10 cellular contexts compared by ENCODE assay signal in the genomic region with DNA sequence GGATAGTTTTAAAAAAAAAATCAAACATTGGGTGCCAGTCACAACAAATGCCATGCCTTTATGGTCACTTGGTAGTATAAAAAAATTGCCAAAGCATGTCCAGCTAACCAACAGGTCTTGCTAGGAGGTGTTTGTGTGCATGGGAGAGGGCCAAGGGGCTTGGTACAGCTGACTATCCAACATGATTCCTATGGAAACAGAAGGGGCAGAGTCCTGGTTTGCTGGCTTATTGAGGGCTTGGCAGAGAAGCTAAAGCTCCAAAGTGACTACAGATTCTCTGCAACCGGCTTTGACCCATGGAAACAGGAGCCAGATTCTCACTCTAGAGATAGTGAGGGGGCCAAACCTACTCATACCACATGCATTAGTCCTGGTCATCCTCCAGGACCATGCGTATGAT. TPM values are rescaled to one million over a fixed set of nuclear protein-coding genes. Genes with fewer than 3 reads are reported as not detected.
DNase-seq lines count a peak whose midpoint lies in the region; ATAC-seq, FAIRE-seq and TF ChIP-seq lines count a peak whose summit lies in the region.
"Not testable (repeated sequence)": the region's sequence is repeated elsewhere in the genome, so short reads cannot be mapped to it uniquely, and the experiment has no call there.
"Had no signal": no experiment of that assay in that cellular context is flagged by ENCODE, and none has a peak within 500 bp of the region (broad histone marks: within the 10 kb centered on the region; RNA-seq: fewer than 3 reads in every experiment).

No MANE protein-coding gene starts in this region.

- not testable (repeated sequence) for H3K79me1 ChIP-seq in H1 (ENCODE audit: low read depth, low read length)

- not testable (repeated sequence) for H3K27ac ChIP-seq in HCT116 (ENCODE audit: low read depth, low read length); Panc1 (ENCODE audit: low read length); H1 (ENCODE audit: low read depth, low read length); liver (ENCODE audit: low read depth in 1 of 2, low read length in 2 of 2)
- H3K27ac ChIP-seq in gastrocnemius medialis, result peak overlapping the region; percentile 95 to 99 (median 98)

- H3K4me3 ChIP-seq in HCT116 (replicated peaks in 1 of 2; ENCODE audit: low read depth in 1 of 2, low read length in 2 of 2); Panc1 (ENCODE audit: low read depth in 2 of 2, low read length in 2 of 2); H1 (ENCODE audit: extremely low read depth in 1 of 4, insufficient read depth in 2 of 4, low read depth in 3 of 4, low read length in 4 of 4); liver (ENCODE audit: low read depth in 1 of 3, low read length in 3 of 3); gastrocnemius medialis: not testable (repeated sequence)

- H3K27me3 ChIP-seq in HCT116 (ENCODE audit: insufficient read depth, low read length); Panc1 (ENCODE audit: control insufficient read depth, insufficient read depth, low read length); H1 (replicated peaks in 1 of 4; ENCODE audit: control insufficient read depth in 3 of 4, extremely low read depth in 1 of 4, insufficient read depth in 3 of 4, low read length in 3 of 4); liver (ENCODE audit: control insufficient read depth in 4 of 4, insufficient read depth in 4 of 4, low read length in 3 of 4); gastrocnemius medialis: not testable (repeated sequence)

- not testable (repeated sequence) for H3K14ac ChIP-seq in H1 (ENCODE audit: insufficient read length)

- not testable (repeated sequence) for H3K9me2 ChIP-seq in HCT116 (ENCODE audit: insufficient read depth)

- BruUV-seq in HCT116 (replicated peaks; lab: Mats Ljungman, UMichigan), result TSS peak; percentile 62
- TSS peak; percentile 88 for BruUV-seq in Panc1 (replicated peaks; lab: Mats Ljungman, UMichigan)

- not testable (repeated sequence) for H2AK5ac ChIP-seq in H1 (ENCODE audit: low read depth, low read length)

- H2BK12ac ChIP-seq in H1 (ENCODE audit: low read depth, low read length), result not testable (repeated sequence)

- H2BK5ac ChIP-seq in H1 (ENCODE audit: low read depth, low read length), result not testable (repeated sequence)

- not testable (repeated sequence) for H3K9ac ChIP-seq in HCT116 (ENCODE audit: low read length); H1 (replicated peaks in 1 of 4; ENCODE audit: extremely low read depth in 1 of 4, low read depth in 3 of 4, low read length in 3 of 4); liver (ENCODE audit: low read depth in 1 of 2, low read length in 2 of 2)

- not testable (repeated sequence) for H3K56ac ChIP-seq in H1 (replicated peaks; ENCODE audit: insufficient read length, low read depth, low read length)

- H3K9me3 Mint-ChIP-seq in activated naive CD8-positive, alpha-beta T cell (ENCODE audit: low read depth), result not testable (repeated sequence)

- not testable (repeated sequence) for H3K4me3 Mint-ChIP-seq in activated naive CD8-positive, alpha-beta T cell

- not testable (repeated sequence) for H3K79me2 ChIP-seq in HCT116 (ENCODE audit: insufficient read depth, low read length); H1 (ENCODE audit: control insufficient read depth in 1 of 2, insufficient read depth in 2 of 2, low read length in 2 of 2)

- H3K23me2 ChIP-seq in H1 (ENCODE audit: low read depth, low read length), result not testable (repeated sequence)

- H3K18ac ChIP-seq in H1 (ENCODE audit: extremely low read depth, low read length), result not testable (repeated sequence)

- WGBS in H1 (ENCODE audit: extremely low coverage in 1 of 2, insufficient coverage in 1 of 2, insufficient read length in 1 of 2, insufficient replicate concordance in 2 of 2, low coverage in 1 of 2, low lambda C conversion rate in 2 of 2, missing lambda C conversion rate in 1 of 2), 2 experiments, result 96% methylated on average over 2 of the region's 2 CpGs; no CpG with 5 or more reads in 1 of the 2 experiments
- 40% methylated on average over 2 of the region's 2 CpGs for WGBS in liver

- H4K91ac ChIP-seq in H1 (replicated peaks; ENCODE audit: insufficient read length, low read length), result not testable (repeated sequence)

- H3K27ac Mint-ChIP-seq in activated naive CD8-positive, alpha-beta T cell, result peak overlapping the region; percentile 10

- DNase-seq in HCT116 (ENCODE audit: low read depth, low spot score); Panc1 (ENCODE audit: low read depth, low spot score); H1 (ENCODE audit: low read depth in 1 of 2, low spot score in 2 of 2); left ventricle myocardium superior; gastrocnemius medialis: not testable (repeated sequence)

- not testable (repeated sequence) for H3K4me1 Mint-ChIP-seq in activated naive CD8-positive, alpha-beta T cell (ENCODE audit: low read depth)

- FAIRE-seq in H1 (lab: Jason Lieb, UNC), result peak; percentile 28

- not testable (repeated sequence) for H2BK15ac ChIP-seq in H1 (ENCODE audit: low read length)

- not testable (repeated sequence) for H3K4me1 ChIP-seq in HCT116 (ENCODE audit: control insufficient read depth in 1 of 2, insufficient read depth in 2 of 2, low read length in 2 of 2); Panc1 (ENCODE audit: control insufficient read depth, insufficient read depth, low read length); H1 (replicated peaks in 1 of 4; ENCODE audit: control insufficient read depth in 3 of 4, insufficient read depth in 4 of 4, low read length in 3 of 4)
- H3K4me1 ChIP-seq in liver (ENCODE audit: control insufficient read depth in 4 of 4, insufficient read depth in 4 of 4, low read length in 3 of 4), result peaks cover 2 to 49% (median 39%) of the 10 kb centered on the region in 4 donors
- peaks cover 48 to 56% of the 10 kb centered on the region in 2 donors for H3K4me1 ChIP-seq in gastrocnemius medialis

- not testable (repeated sequence) for H4K8ac ChIP-seq in H1 (ENCODE audit: extremely low read depth, insufficient read depth, low read length)

- not testable (repeated sequence) for H4K5ac ChIP-seq in H1 (ENCODE audit: insufficient read length, low read depth, low read length)

- H3K4me2 ChIP-seq in HCT116 (ENCODE audit: low read length); H1 (ENCODE audit: insufficient read depth in 1 of 2, low read depth in 2 of 2, low read length in 2 of 2): not testable (repeated sequence)

- not testable (repeated sequence) for ATAC-seq in HCT116, Panc1, gastrocnemius medialis
- peak; percentile 6 for ATAC-seq in left ventricle myocardium superior

- POLR2A ChIA-PET in HCT116 (lab: Charles Lee); Panc1 (lab: Charles Lee): not testable (repeated sequence)
- POLR2A ChIA-PET in H1 (lab: Charles Lee; ENCODE audit: partially characterized antibody), result interaction anchor here (0.7 to 2.8 kb wide), 5 partner anchors 14 to 56 kb away, joined by 3 to 10 read pairs (median 4); partner anchors contain the start of genes ANKRD52 and RNF41

- TF ChIP-seq POLR2A in HCT116 (IDR thresholded peaks at IDR 0.05; ENCODE audit: borderline replicate concordance, extremely low read depth, insufficient read depth, insufficient read length); H1 (IDR thresholded peaks at IDR 0.05; ENCODE audit: control extremely low read depth in 1 of 2, low read depth in 2 of 2, low read length in 2 of 2); gastrocnemius medialis (IDR thresholded peaks at IDR 0.05): not testable (repeated sequence)

- not testable (repeated sequence) for H3K9me3 ChIP-seq in HCT116 (ENCODE audit: control insufficient read depth in 1 of 2, insufficient read depth in 1 of 2, low read depth in 1 of 2, low read length in 2 of 2); Panc1 (ENCODE audit: control insufficient read depth, insufficient read depth, low read depth, low read length); H1 (ENCODE audit: insufficient read depth in 2 of 2, low read depth in 1 of 2, low read length in 1 of 2); liver (ENCODE audit: control insufficient read depth in 4 of 4, low read length in 3 of 4); gastrocnemius medialis

- intact Hi-C loops in HCT116 (cut with micrococcal nuclease); Panc1 (cut with micrococcal nuclease; ENCODE audit: unreplicated experiment); left ventricle myocardium superior (cut with micrococcal nuclease); gastrocnemius medialis (cut with DNase I; ENCODE audit: low total_unique reads): not testable (repeated sequence)

- H3K36me3 ChIP-seq in HCT116 (ENCODE audit: control insufficient read depth in 1 of 2, insufficient read depth in 2 of 2, low read length in 2 of 2) (peaks cover 32 to 55% of the 10 kb centered on the region in 2 experiments), Panc1 (ENCODE audit: control insufficient read depth, insufficient read depth, low read length) (peaks cover 13% of the 10 kb centered on the region), H1 (ENCODE audit: control insufficient read depth in 2 of 4, insufficient read depth in 4 of 4, low read length in 3 of 4) (peaks cover 12 to 62% (median 36%) of the 10 kb centered on the region in 4 experiments; a peak in 7 of 8 replicates), liver (ENCODE audit: control insufficient read depth in 4 of 4, insufficient read depth in 3 of 4, low read depth in 1 of 4, low read length in 3 of 4) (peaks cover 4 to 41% (median 36%) of the 10 kb centered on the region in 4 donors), gastrocnemius medialis (peaks cover 2 to 76% of the 10 kb centered on the region in 2 donors)

- TF ChIP-seq EP300 in H1 (IDR thresholded peaks at IDR 0.05; ENCODE audit: borderline replicate concordance in 1 of 2, low read depth in 2 of 2, low read length in 2 of 2), result not testable (repeated sequence)

- TF ChIP-seq CTCF in HCT116 (IDR thresholded peaks at IDR 0.05 in 2 of 3, conservative IDR thresholded peaks at IDR 0.05 in 1 of 3; ENCODE audit: borderline replicate concordance in 1 of 3, insufficient read depth in 1 of 3, low read depth in 2 of 3, low read length in 2 of 3); Panc1 (IDR thresholded peaks at IDR 0.05); H1 (IDR thresholded peaks at IDR 0.05; ENCODE audit: control extremely low read depth in 1 of 3, insufficient read depth in 1 of 3, low read depth in 1 of 3, low read length in 3 of 3); liver (IDR thresholded peaks at IDR 0.05; ENCODE audit: low read depth, low read length, missing input control); gastrocnemius medialis (IDR thresholded peaks at IDR 0.05 in 4 of 5, conservative IDR thresholded peaks at IDR 0.05 in 1 of 5): not testable (repeated sequence)

- CTCF ChIA-PET in HCT116 (lab: Charles Lee); Panc1 (lab: Charles Lee): not testable (repeated sequence)
- CTCF ChIA-PET in H1 (lab: Charles Lee; ENCODE audit: partially characterized antibody), result interaction anchor here (0.6 to 4.5 kb wide), 3 partner anchors 15 to 507 kb away, joined by 3 to 26 read pairs (median 4); partner anchors contain the start of gene ANKRD52

- H3K36me3 Mint-ChIP-seq in activated naive CD8-positive, alpha-beta T cell, result not testable (repeated sequence)

- H3K27me3 Mint-ChIP-seq in activated naive CD8-positive, alpha-beta T cell, result not testable (repeated sequence)

- RAD21 ChIA-PET in HCT116 (lab: Charles Lee; ENCODE audit: low non-redundant PET in 1 of 2, low total read pairs in 2 of 2, uncharacterized antibody in 2 of 2, unreplicated experiment in 2 of 2), result not testable (repeated sequence)

- not testable (repeated sequence) for H2BK120ac ChIP-seq in H1 (replicated peaks; ENCODE audit: low read depth, low read length)

- H3K23ac ChIP-seq in H1 (ENCODE audit: insufficient read length), result not testable (repeated sequence)

- H2BK20ac ChIP-seq in H1 (ENCODE audit: low read length), result not testable (repeated sequence)

- not testable (repeated sequence) for TF ChIP-seq RAD21 in HCT116 (IDR thresholded peaks at IDR 0.05; ENCODE audit: low read depth); H1 (IDR thresholded peaks at IDR 0.05 in 1 of 2, conservative IDR thresholded peaks at IDR 0.05 in 1 of 2; ENCODE audit: low read depth in 2 of 2, low read length in 2 of 2)
- TF ChIP-seq RAD21 in liver (IDR thresholded peaks at IDR 0.05), result peak in 1 of 2 donors; percentile 17

- not testable (repeated sequence) for H2AFZ ChIP-seq in HCT116 (ENCODE audit: low read depth, low read length, poor library complexity, severe bottlenecking); H1 (ENCODE audit: low read length)

- not testable (repeated sequence) for H3K4ac ChIP-seq in H1 (replicated peaks; ENCODE audit: insufficient read length, low read depth, low read length)

- not testable (repeated sequence) for H4K20me1 ChIP-seq in HCT116 (ENCODE audit: insufficient read depth); H1 (replicated peaks in 1 of 2; ENCODE audit: control insufficient read depth in 1 of 2, insufficient read depth in 2 of 2, low read length in 2 of 2)

- in situ Hi-C loops in Panc1 (cut with HindIII; ENCODE audit: low pct_unique_long_range_greater_than_20kb, low sequenced_read_pairs); gastrocnemius medialis (cut with MboI; ENCODE audit: low sequenced_read_pairs in 4 of 4): not testable (repeated sequence)

RNA-seq across cellular contexts. Expression of gene COQ10A, which starts 5.7 kb away (rescaled TPM):
- total RNA-seq in HCT116 (2021; ENCODE audit: unreplicated experiment) (11.7 TPM), Panc1 (2021; ENCODE audit: unreplicated experiment) (20.0 TPM), left ventricle myocardium superior (162 TPM), liver (10 to 100 TPM in 1 of 2 donors, 1 to 10 TPM in 1; 3.2 to 40.7 TPM), gastrocnemius medialis (10 to 100 TPM; 17.7 to 90.1 (median 54.5) TPM)
- polyA plus RNA-seq in HCT116 (2012), result 11.3 and 12.3 TPM in 2 replicates
- 19.9 TPM for polyA plus RNA-seq in Panc1 (2012; ENCODE audit: insufficient read length)
- 21.8 and 22.8 TPM in 2 replicates for total RNA-seq in H1 (2021; fragmentation: NEBNext Ultra II Directional; extraction: Animal tissue kit (Norgen Biotek cat#: 25700))
- polyA plus RNA-seq in H1 (2011; rRNA removed) (39.5 and 42.9 TPM in 2 replicates), liver (10 to 100 TPM in 1 of 2 donors, 1 to 10 TPM in 1; 9.5 to 21.6 TPM)
- 53.3 TPM for polyA plus RNA-seq in H1 (2011; cell fraction: cytosol; rRNA removed)
- 48.1 TPM for polyA plus RNA-seq in H1 (2011; cell fraction: nucleus; rRNA removed)
- polyA plus RNA-seq in H1 (2012, experiment 1 of 2), result 24.5 to 27.2 TPM (median 25.7 TPM) in 4 replicates
- polyA plus RNA-seq in H1 (2012, experiment 2 of 2), result 19.3 TPM
- 22.4 TPM for polyA plus RNA-seq in H1 (2013, experiment 1 of 2)
- polyA plus RNA-seq in H1 (2013, experiment 2 of 2), result 20.7 TPM
- polyA minus RNA-seq in H1 (2011; rRNA and poly(A)+ RNA removed), result 28.1 and 29.9 TPM in 2 replicates
- polyA minus RNA-seq in H1 (2011; cell fraction: cytosol; rRNA and poly(A)+ RNA removed), result 13.4 TPM
- polyA minus RNA-seq in H1 (2011; cell fraction: nucleus; rRNA and poly(A)+ RNA removed), result 21.5 TPM

RNA-seq across cellular contexts. Expression of gene ANKRD52, which starts 14.3 kb away (rescaled TPM):
- total RNA-seq in HCT116 (2021; ENCODE audit: unreplicated experiment) (56.6 TPM), Panc1 (2021; ENCODE audit: unreplicated experiment) (67.5 TPM), left ventricle myocardium superior (28.5 TPM), liver (10 to 100 TPM in 1 of 2 donors, 1 to 10 TPM in 1; 8.3 to 13.6 TPM), gastrocnemius medialis (10 to 100 TPM; 14.7 to 30.9 (median 18.9) TPM)
- 25.0 and 28.0 TPM in 2 replicates for polyA plus RNA-seq in HCT116 (2012)
- 48.3 TPM for polyA plus RNA-seq in Panc1 (2012; ENCODE audit: insufficient read length)
- total RNA-seq in H1 (2021; fragmentation: NEBNext Ultra II Directional; extraction: Animal tissue kit (Norgen Biotek cat#: 25700)), result 34.1 and 36.3 TPM in 2 replicates
- polyA plus RNA-seq in H1 (2011; rRNA removed) (14.0 and 20.7 TPM in 2 replicates), liver (10 to 100 TPM in 1 of 2 donors, 1 to 10 TPM in 1; 5.4 to 10.3 TPM)
- 14.1 TPM for polyA plus RNA-seq in H1 (2011; cell fraction: cytosol; rRNA removed)
- 74.8 TPM for polyA plus RNA-seq in H1 (2011; cell fraction: nucleus; rRNA removed)
- polyA plus RNA-seq in H1 (2012, experiment 1 of 2), result 19.5 to 26.6 TPM (median 22.1 TPM) in 4 replicates
- polyA plus RNA-seq in H1 (2012, experiment 2 of 2), result 14.4 TPM
- 15.3 TPM for polyA plus RNA-seq in H1 (2013, experiment 1 of 2)
- 14.7 TPM for polyA plus RNA-seq in H1 (2013, experiment 2 of 2)
- 20.7 and 30.8 TPM in 2 replicates for polyA minus RNA-seq in H1 (2011; rRNA and poly(A)+ RNA removed)
- polyA minus RNA-seq in H1 (2011; cell fraction: cytosol; rRNA and poly(A)+ RNA removed), result 14.5 TPM
- polyA minus RNA-seq in H1 (2011; cell fraction: nucleus; rRNA and poly(A)+ RNA removed), result 20.3 TPM

RNA-seq across cellular contexts. Expression of gene CS, which starts 27.7 kb away (rescaled TPM):
- total RNA-seq in HCT116 (2021; ENCODE audit: unreplicated experiment), result 270 TPM
- 127 and 142 TPM in 2 replicates for polyA plus RNA-seq in HCT116 (2012)
- total RNA-seq in Panc1 (2021; ENCODE audit: unreplicated experiment), result 240 TPM
- 199 TPM for polyA plus RNA-seq in Panc1 (2012; ENCODE audit: insufficient read length)
- total RNA-seq in H1 (2021; fragmentation: NEBNext Ultra II Directional; extraction: Animal tissue kit (Norgen Biotek cat#: 25700)), result 238 and 243 TPM in 2 replicates
- polyA plus RNA-seq in H1 (2011; rRNA removed), result 82.4 and 96.6 TPM in 2 replicates
- polyA plus RNA-seq in H1 (2011; cell fraction: cytosol; rRNA removed), result 77.5 TPM
- polyA plus RNA-seq in H1 (2011; cell fraction: nucleus; rRNA removed), result 99.6 TPM
- 136 to 173 TPM (median 157 TPM) in 4 replicates for polyA plus RNA-seq in H1 (2012, experiment 1 of 2)
- polyA plus RNA-seq in H1 (2012, experiment 2 of 2), result 85.2 TPM
- 113 TPM for polyA plus RNA-seq in H1 (2013, experiment 1 of 2)
- polyA plus RNA-seq in H1 (2013, experiment 2 of 2), result 107 TPM
- 145 and 180 TPM in 2 replicates for polyA minus RNA-seq in H1 (2011; rRNA and poly(A)+ RNA removed)
- 183 TPM for polyA minus RNA-seq in H1 (2011; cell fraction: cytosol; rRNA and poly(A)+ RNA removed)
- polyA minus RNA-seq in H1 (2011; cell fraction: nucleus; rRNA and poly(A)+ RNA removed), result 126 TPM
- 865 TPM for total RNA-seq in left ventricle myocardium superior
- total RNA-seq in liver, result 10 to 100 TPM; 59.0 to 79.9 TPM
- polyA plus RNA-seq in liver, result 10 to 100 TPM; 33.8 to 36.0 TPM
- 100 to 1,000 TPM; 211 to 359 (median 271) TPM for total RNA-seq in gastrocnemius medialis

RNA-seq across cellular contexts. Expression of gene SLC39A5, which starts 42.6 kb away (rescaled TPM):
- total RNA-seq in HCT116 (2021; ENCODE audit: unreplicated experiment), result 0.66 TPM
- 0.36 TPM in 1 of 2 replicates, not detected in the other for polyA plus RNA-seq in HCT116 (2012)
- 0.23 TPM for total RNA-seq in Panc1 (2021; ENCODE audit: unreplicated experiment)
- 0.44 TPM for polyA plus RNA-seq in Panc1 (2012; ENCODE audit: insufficient read length)
- 0.25 TPM in 1 of 2 replicates, not detected in the other for total RNA-seq in H1 (2021; fragmentation: NEBNext Ultra II Directional; extraction: Animal tissue kit (Norgen Biotek cat#: 25700))
- 0.27 and 0.75 TPM in 2 replicates for polyA plus RNA-seq in H1 (2011; rRNA removed)
- 0.48 TPM for polyA plus RNA-seq in H1 (2011; cell fraction: cytosol; rRNA removed)
- polyA plus RNA-seq in H1 (2011; cell fraction: nucleus; rRNA removed), result 2.7 TPM
- polyA plus RNA-seq in H1 (2012, experiment 1 of 2), result 0.27 to 0.88 TPM (median 0.51 TPM) in 3 of 4 replicates, not detected in the other
- polyA plus RNA-seq in H1 (2012, experiment 2 of 2), result 0.24 TPM
- 0.04 TPM for polyA plus RNA-seq in H1 (2013, experiment 1 of 2)
- polyA plus RNA-seq in H1 (2013, experiment 2 of 2), result 0.09 TPM
- 0.47 TPM in 1 of 2 replicates, not detected in the other for polyA minus RNA-seq in H1 (2011; rRNA and poly(A)+ RNA removed)
- not detected for polyA minus RNA-seq in H1 (2011; cell fraction: cytosol; rRNA and poly(A)+ RNA removed)
- polyA minus RNA-seq in H1 (2011; cell fraction: nucleus; rRNA and poly(A)+ RNA removed), result not detected
- total RNA-seq in left ventricle myocardium superior, result not detected
- 100 to 1,000 TPM; 157 to 195 TPM for total RNA-seq in liver
- polyA plus RNA-seq in liver, result 100 to 1,000 TPM; 125 to 126 TPM
- total RNA-seq in gastrocnemius medialis, result under 1 TPM in 1 of 4 donors, not detected in 3; 0.83 TPM
- total RNA-seq: A172; CD8-positive, alpha-beta T cell; GM23248 had no signal
- polyA plus RNA-seq: GM23248 had no signal

RNA-seq across cellular contexts. Expression of gene CNPY2, which starts 43.3 kb away (rescaled TPM):
- total RNA-seq in HCT116 (2021; ENCODE audit: unreplicated experiment), result 109 TPM
- polyA plus RNA-seq in HCT116 (2012), result 87.4 and 121 TPM in 2 replicates
- total RNA-seq in Panc1 (2021; ENCODE audit: unreplicated experiment), result 115 TPM
- polyA plus RNA-seq in Panc1 (2012; ENCODE audit: insufficient read length), result 112 TPM
- 195 and 203 TPM in 2 replicates for total RNA-seq in H1 (2021; fragmentation: NEBNext Ultra II Directional; extraction: Animal tissue kit (Norgen Biotek cat#: 25700))
- polyA plus RNA-seq in H1 (2011; rRNA removed), result 222 and 281 TPM in 2 replicates
- 271 TPM for polyA plus RNA-seq in H1 (2011; cell fraction: cytosol; rRNA removed)
- 153 TPM for polyA plus RNA-seq in H1 (2011; cell fraction: nucleus; rRNA removed)
- polyA plus RNA-seq in H1 (2012, experiment 1 of 2), result 233 to 359 TPM (median 237 TPM) in 4 replicates
- polyA plus RNA-seq in H1 (2012, experiment 2 of 2), result 156 TPM
- polyA plus RNA-seq in H1 (2013, experiment 1 of 2), result 307 TPM
- polyA plus RNA-seq in H1 (2013, experiment 2 of 2), result 332 TPM
- polyA minus RNA-seq in H1 (2011; rRNA and poly(A)+ RNA removed), result 158 and 191 TPM in 2 replicates
- 66.9 TPM for polyA minus RNA-seq in H1 (2011; cell fraction: cytosol; rRNA and poly(A)+ RNA removed)
- 67.8 TPM for polyA minus RNA-seq in H1 (2011; cell fraction: nucleus; rRNA and poly(A)+ RNA removed)
- total RNA-seq in left ventricle myocardium superior, result 32.3 TPM
- 10 to 100 TPM; 24.6 to 68.7 TPM for total RNA-seq in liver
- 100 to 1,000 TPM in 1 of 2 donors, 10 to 100 TPM in 1; 72.6 to 163 TPM for polyA plus RNA-seq in liver
- total RNA-seq in gastrocnemius medialis, result 10 to 100 TPM; 21.7 to 59.1 (median 28.4) TPM
